In genomic region chr4:28176942-28177341, GRCh38 we compare ENCODE assay signal across 21 cellular contexts.
DNase-seq lines count a peak whose midpoint lies in the region; ATAC-seq, FAIRE-seq and TF ChIP-seq lines count a peak whose summit lies in the region.
"Had no signal": no experiment of that assay in that cellular context is flagged by ENCODE, and none has a peak within 500 bp of the region (broad histone marks: within the 10 kb centered on the region; RNA-seq: fewer than 3 reads in every experiment).

No MANE protein-coding gene starts in this region.

- CTCF ChIA-PET in MCF 10A (lab: Yijun Ruan, JAX) (interaction anchor here (0.6 kb wide), 1 partner anchor 10 kb away, joined by 3 read pairs; no protein-coding TSS in a partner anchor), mammary epithelial cell (lab: Charles Lee; ENCODE audit: low non-redundant PET) (no interaction called here), K562 (lab: Yijun Ruan, JAX; ENCODE audit: low intra/inter-chr PET ratio) (no interaction called here)
- CTCF ChIA-PET in CD8-positive, alpha-beta T cell (lab: Charles Lee): no interaction called here

- H3K4me1 ChIP-seq in mammary epithelial cell (ENCODE audit: insufficient read depth, low read length) (no peaks in the 10 kb centered on the region), K562 (replicated peaks in 1 of 2; ENCODE audit: control insufficient read depth in 2 of 2, insufficient read depth in 2 of 2, low read length in 2 of 2) (no peaks in the 10 kb centered on the region)
- no peaks in the 10 kb centered on the region for H3K4me1 ChIP-seq in CD8-positive, alpha-beta T cell (ENCODE audit: insufficient read depth, low read length)
- H3K4me1 ChIP-seq: BE2C, HAP-1 had no signal

- TF ChIP-seq RAD21 in K562 (CRISPR knock-in tag; conservative IDR thresholded peaks at IDR 0.05 in 1 of 2, IDR thresholded peaks at IDR 0.05 in 1 of 2): no peak

- POLR2A ChIA-PET in MCF 10A (lab: Yijun Ruan, JAX): no interaction called here
- POLR2A ChIA-PET in K562 (lab: Yijun Ruan, JAX): no interaction called here
- POLR2A ChIA-PET in CD8-positive, alpha-beta T cell (lab: Charles Lee): no interaction called here

- no peaks in the 10 kb centered on the region for H3K9me1 ChIP-seq in K562 (ENCODE audit: control insufficient read depth, insufficient read depth, low read length)

- no peak for TF ChIP-seq EP300 in K562 (IDR thresholded peaks at IDR 0.05; ENCODE audit: low read length)

- H3K9ac ChIP-seq in mammary epithelial cell (ENCODE audit: insufficient read depth, low read length) (no peak overlapping the region), K562 (ENCODE audit: insufficient read depth in 1 of 2, low read depth in 2 of 2, low read length in 2 of 2) (no peak overlapping the region)

- peak; percentile 10 for DNase-seq in MCF 10A (ENCODE audit: unreplicated experiment)
- no peak for DNase-seq in mammary epithelial cell
- peak; percentile 46 for DNase-seq in NB4 (ENCODE audit: low read depth)
- no peak for DNase-seq in K562 (ENCODE audit: extremely low read depth in 1 of 4, low spot score in 3 of 4)
- no peak for DNase-seq in superior temporal gyrus (ENCODE audit: extremely low spot score)
- DNase-seq in T-helper 1 cell: no peak
- DNase-seq in CD8-positive, alpha-beta T cell: no peak
- DNase-seq: BE2C, DND-41, MM.1S, NCI-H1105 treated with DMSO at 0.1 percent for 48 hours, NCI-H2029 treated with DMSO at 0.1 percent for 48 hours, NCI-H2171, NCI-H526 treated with DMSO at 0.1 percent for 48 hours, SJCRH30, T-cell had no signal

- ATAC-seq in K562 (no peak), HG02970 (IDR thresholded peaks at IDR 0.05; ENCODE audit: low FRiP score, unreplicated experiment) (no peak)
- ATAC-seq in CD8-positive, alpha-beta T cell: no peak
- ATAC-seq: GM23338, Panc1, T-cell had no signal

- no peaks in the 10 kb centered on the region for H3K27me3 ChIP-seq in mammary epithelial cell (ENCODE audit: insufficient read depth, low read length)
- no peaks in the 10 kb centered on the region for H3K27me3 ChIP-seq in K562 (ENCODE audit: control insufficient read depth in 2 of 2, insufficient read depth in 2 of 2, low read length in 2 of 2)
- no peaks in the 10 kb centered on the region for H3K27me3 ChIP-seq in CD8-positive, alpha-beta T cell (ENCODE audit: insufficient read depth, low read length)
- H3K27me3 ChIP-seq: BE2C, SJCRH30 had no signal

- in situ Hi-C loops in mammary epithelial cell (cut with MboI; ENCODE audit: low sequenced_read_pairs in 2 of 2) (no loop called here), K562 (cut with MboI) (no loop called here)

- H2AFZ ChIP-seq in mammary epithelial cell (ENCODE audit: low read depth, low read length): no peak overlapping the region
- no peak overlapping the region for H2AFZ ChIP-seq in K562 (ENCODE audit: low read depth, low read length)
- H2AFZ ChIP-seq: GM23338 had no signal

- H3K36me3 ChIP-seq in mammary epithelial cell (ENCODE audit: insufficient read depth, low read length): no peaks in the 10 kb centered on the region
- H3K36me3 ChIP-seq in K562 (ENCODE audit: control insufficient read depth, insufficient read depth, low read length): no peaks in the 10 kb centered on the region
- no peaks in the 10 kb centered on the region for H3K36me3 ChIP-seq in CD8-positive, alpha-beta T cell (ENCODE audit: insufficient read depth, low read length)
- H3K36me3 ChIP-seq: BE2C, HAP-1, SJCRH30 had no signal

- H3K27ac ChIP-seq in mammary epithelial cell (ENCODE audit: insufficient read depth, low read depth, low read length) (no peak overlapping the region), K562 (ENCODE audit: extremely low read depth, low read depth, low read length) (no peak overlapping the region)
- no peak overlapping the region for H3K27ac ChIP-seq in CD8-positive, alpha-beta T cell (ENCODE audit: low read depth, low read length)
- H3K27ac ChIP-seq: SJCRH30 had no signal

- no peak overlapping the region for H3K4me3 Mint-ChIP-seq in MCF 10A (ENCODE audit: unreplicated experiment)
- no peak overlapping the region for H3K4me3 Mint-ChIP-seq in CD8-positive, alpha-beta T cell
- H3K4me3 Mint-ChIP-seq: GM23338, T-cell had no signal

- no peak for FAIRE-seq in K562 (lab: Jason Lieb, UNC)
- FAIRE-seq: GM12891 had no signal

- H3K79me2 ChIP-seq in mammary epithelial cell (ENCODE audit: insufficient read depth, low read length): no peaks in the 10 kb centered on the region
- no peaks in the 10 kb centered on the region for H3K79me2 ChIP-seq in K562 (ENCODE audit: control insufficient read depth, insufficient read depth, low read length)

- dilution Hi-C loops in mammary epithelial cell (cut with HindIII; ENCODE audit: low sequenced_read_pairs): no loop called here

- 86% methylated on average over 1 of the region's 1 CpG for WGBS in mammary epithelial cell (ENCODE audit: low coverage, missing lambda C conversion rate)
- WGBS in K562 (ENCODE audit: insufficient coverage, low coverage, missing lambda C conversion rate): 0% methylated on average over 1 of the region's 1 CpG

- TF ChIP-seq POLR2A in NB4 (IDR thresholded peaks at IDR 0.05; ENCODE audit: extremely low read depth, insufficient read length): no peak
- TF ChIP-seq POLR2A in K562 (conservative IDR thresholded peaks at IDR 0.05): no peak

- no peaks in the 10 kb centered on the region for H3K36me3 Mint-ChIP-seq in MCF 10A (ENCODE audit: insufficient read depth, unreplicated experiment)
- H3K36me3 Mint-ChIP-seq in CD8-positive, alpha-beta T cell: no peaks in the 10 kb centered on the region
- H3K36me3 Mint-ChIP-seq: T-cell had no signal

- BruUV-seq in MCF 10A (replicated peaks; lab: Mats Ljungman, UMichigan) (no TSS peak), mammary epithelial cell (replicated peaks; lab: Mats Ljungman, UMichigan) (no TSS peak), K562 (replicated peaks; lab: Mats Ljungman, UMichigan) (no TSS peak)

- H3K27ac Mint-ChIP-seq in MCF 10A (ENCODE audit: low read depth, unreplicated experiment): no peak overlapping the region
- no peak overlapping the region for H3K27ac Mint-ChIP-seq in CD8-positive, alpha-beta T cell
- H3K27ac Mint-ChIP-seq: GM23338, T-cell had no signal

- H3K27me3 Mint-ChIP-seq in MCF 10A (ENCODE audit: insufficient read depth, unreplicated experiment): no peaks in the 10 kb centered on the region
- H3K27me3 Mint-ChIP-seq in CD8-positive, alpha-beta T cell (ENCODE audit: low read depth): no peaks in the 10 kb centered on the region
- H3K27me3 Mint-ChIP-seq: T-cell had no signal

- H4K20me1 ChIP-seq in mammary epithelial cell (ENCODE audit: insufficient read depth, low read length) (no peaks in the 10 kb centered on the region), K562 (replicated peaks; ENCODE audit: control insufficient read depth, insufficient read depth, low read length) (no peaks in the 10 kb centered on the region)

- TF ChIP-seq CTCF in MCF 10A (IDR thresholded peaks at IDR 0.05; ENCODE audit: unreplicated experiment) (no peak), mammary epithelial cell (conservative IDR thresholded peaks at IDR 0.05 in 1 of 2, IDR thresholded peaks at IDR 0.05 in 1 of 2; ENCODE audit: extremely low read depth in 1 of 2, insufficient read depth in 1 of 2, low read depth in 1 of 2, low read length in 2 of 2) (no peak), NB4 (IDR thresholded peaks at IDR 0.05; ENCODE audit: low read depth, low read length) (no peak), K562 (IDR thresholded peaks at IDR 0.05 in 2 of 3, conservative IDR thresholded peaks at IDR 0.05 in 1 of 3; ENCODE audit: insufficient read depth in 2 of 3, low read depth in 1 of 3, low read length in 3 of 3) (no peak)
- TF ChIP-seq CTCF in CD8-positive, alpha-beta T cell (IDR thresholded peaks at IDR 0.05): no peak

- no peaks in the 10 kb centered on the region for H3K9me3 Mint-ChIP-seq in MCF 10A (ENCODE audit: unreplicated experiment)
- peaks cover 6% of the 10 kb centered on the region for H3K9me3 Mint-ChIP-seq in CD8-positive, alpha-beta T cell
- H3K9me3 Mint-ChIP-seq: GM23338 had no signal

- H3K4me3 ChIP-seq in mammary epithelial cell (replicated peaks in 1 of 3; ENCODE audit: insufficient read depth in 1 of 3, low read depth in 2 of 3, low read length in 3 of 3): no peak overlapping the region
- H3K4me3 ChIP-seq in NB4 (ENCODE audit: low read depth, low read length): no peak overlapping the region
- no peak overlapping the region for H3K4me3 ChIP-seq in K562
- H3K4me3 ChIP-seq in CD8-positive, alpha-beta T cell (ENCODE audit: low read depth, low read length): no peak overlapping the region
- H3K4me3 ChIP-seq: GM23338, HAP-1, SJCRH30 had no signal

- H3K4me2 ChIP-seq in mammary epithelial cell (ENCODE audit: insufficient read depth, low read depth, low read length) (no peak overlapping the region), K562 (ENCODE audit: insufficient read depth, low read length) (no peak overlapping the region)
- H3K4me2 ChIP-seq: GM23338 had no signal

- intact Hi-C loops in MCF 10A (cut with micrococcal nuclease) (no loop called here), mammary epithelial cell (cut with micrococcal nuclease) (no loop called here), K562 (cut with micrococcal nuclease) (no loop called here)
- intact Hi-C loops in CD8-positive, alpha-beta T cell (cut with DNase I, micrococcal nuclease): no loop called here

- no peaks in the 10 kb centered on the region for H3K9me3 ChIP-seq in mammary epithelial cell (replicated peaks; ENCODE audit: insufficient read depth, low read length)
- no peaks in the 10 kb centered on the region for H3K9me3 ChIP-seq in K562 (replicated peaks; ENCODE audit: control insufficient read depth, insufficient read depth, low read depth, low read length)
- no peaks in the 10 kb centered on the region for H3K9me3 ChIP-seq in CD8-positive, alpha-beta T cell (ENCODE audit: low read length)
- H3K9me3 ChIP-seq: BE2C, HAP-1, SJCRH30 had no signal

- peaks cover 7% of the 10 kb centered on the region for H3K4me1 Mint-ChIP-seq in MCF 10A (ENCODE audit: insufficient read depth, unreplicated experiment)
- no peaks in the 10 kb centered on the region for H3K4me1 Mint-ChIP-seq in CD8-positive, alpha-beta T cell (ENCODE audit: low read depth)
- H3K4me1 Mint-ChIP-seq: GM23338, T-cell had no signal

TF ChIP-seq in K562, 482 proteins besides CTCF, POLR2A, EP300 and RAD21 (continues in another document):
- TF ChIP-seq SFPQ (IDR thresholded peaks at IDR 0.05; ENCODE audit: low read depth, low read length) (no peak), MAFG (tag; conservative IDR thresholded peaks at IDR 0.05) (peak; percentile 62)

Comparison
In these comparisons a context has a peak if more than half of its experiments do, and no peak if none do; other contexts are left out.
1. DNase-seq: peak in MCF 10A (single experiment) and NB4 (single experiment); none in mammary epithelial cell (single experiment), K562 (0 of 4), superior temporal gyrus (single experiment), T-helper 1 cell (0 of 5) and CD8-positive, alpha-beta T cell (0 of 7).